31 cellular contexts compared by ENCODE assay signal in genomic region chr1:217052196-217052595, GRCh38.
"Had no signal": no experiment of that assay in that cellular context is flagged by ENCODE, and none has a peak within 500 bp of the region (broad histone marks: within the 10 kb centered on the region; RNA-seq: fewer than 3 reads in every experiment).

No MANE protein-coding gene starts in this region.

- H3K4me3 Mint-ChIP-seq: activated CD4-positive, alpha-beta T cell treated with anti-CD3 and anti-CD28 coated beads for 36 hours; activated CD4-positive, alpha-beta T cell treated with anti-CD3 and anti-CD28 coated beads, Interleukin-2, amount 10 ng/mL, durations not matched to agents 7 days and 5 days; activated CD8-positive, alpha-beta T cell treated with anti-CD3 and anti-CD28 coated beads, Interleukin-2, amount 10 ng/mL, durations not matched to agents 7 days and 5 days; activated naive CD4-positive, alpha-beta T cell treated with anti-CD3 and anti-CD28 coated beads for 36 hours; activated T-cell treated with anti-CD3 and anti-CD28 coated beads, Interleukin-2, amount 50 U/mL, for 24 hours; T-helper 1 cell treated with Interleukin-12 subunit alpha and Interleukin-12 subunit beta and Interleukin-4 antibody, amounts not matched to agents 30 μg/mL and 1 μg/mL, for 36 hours; T-helper 2 cell treated with Interferon-gamma antibody and Interleukin-4, amounts not matched to agents 5 μg/mL and 100 μg/mL, for 36 hours had no signal

- ATAC-seq: activated CD4-positive, alpha-beta T cell treated with anti-CD3 and anti-CD28 coated beads for 36 hours; activated CD8-positive, alpha-beta T cell treated with anti-CD3 and anti-CD28 coated beads, Interleukin-2, amount 10 ng/mL, durations not matched to agents 7 days and 5 days; activated naive CD4-positive, alpha-beta T cell treated with anti-CD3 and anti-CD28 coated beads, Interleukin-2, amount 50 U/mL, for 72 hours; body of pancreas; PC-3 had no signal

- H3K9ac ChIP-seq: SK-N-SH had no signal

- H3K9me3 ChIP-seq: adrenal gland, body of pancreas, breast epithelium, Peyer's patch, SJSA1, SK-N-SH had no signal

- H3K27ac Mint-ChIP-seq: activated CD4-positive, alpha-beta T cell treated with anti-CD3 and anti-CD28 coated beads for 36 hours; activated CD4-positive, alpha-beta T cell treated with anti-CD3 and anti-CD28 coated beads, Interleukin-2, amount 10 ng/mL, durations not matched to agents 7 days and 5 days; activated CD8-positive, alpha-beta T cell treated with anti-CD3 and anti-CD28 coated beads, Interleukin-2, amount 10 ng/mL, durations not matched to agents 7 days and 5 days; activated naive CD4-positive, alpha-beta T cell treated with anti-CD3 and anti-CD28 coated beads for 36 hours; activated naive CD4-positive, alpha-beta T cell treated with anti-CD3 and anti-CD28 coated beads, Interleukin-2, amount 50 U/mL, for 72 hours; activated T-cell treated with anti-CD3 and anti-CD28 coated beads, Interleukin-2, amount 50 U/mL, for 24 hours; activated T-helper 2 cell treated with anti-CD3 and anti-CD28 coated beads, Interferon-gamma antibody, Interleukin-2, Interleukin-4, amounts not matched to agents 10 μg/mL and 5 μg/mL and 100 μg/mL, durations not matched to agents 14 hours and 24 hours and 36 hours; T-helper 1 cell treated with Interleukin-12 subunit alpha and Interleukin-12 subunit beta and Interleukin-4 antibody, amounts not matched to agents 30 μg/mL and 1 μg/mL, for 36 hours; T-helper 2 cell treated with Interferon-gamma antibody and Interleukin-4, amounts not matched to agents 5 μg/mL and 100 μg/mL, for 36 hours had no signal

- H3K27me3 ChIP-seq: adrenal gland, body of pancreas, breast epithelium, Peyer's patch, SJSA1 had no signal

- H3K4me1 ChIP-seq: adrenal gland, body of pancreas, breast epithelium, Peyer's patch, SJSA1 had no signal

- DNase-seq: activated CD4-positive, alpha-beta T cell treated with anti-CD3 and anti-CD28 coated beads for 36 hours; activated CD4-positive, alpha-beta T cell treated with anti-CD3 and anti-CD28 coated beads, Interleukin-2, amount 10 ng/mL, durations not matched to agents 7 days and 5 days; activated CD4-positive, alpha-beta T cell treated with anti-CD3 and anti-CD28 coated beads, Interleukin-2, amount 50 U/mL, for 48 hours; activated CD8-positive, alpha-beta T cell treated with anti-CD3 and anti-CD28 coated beads, Interleukin-2, amount 10 ng/mL, durations not matched to agents 7 days and 5 days; activated gamma-delta T cell treated with Interleukin-2 at 50 U/mL for 16 hours; activated naive CD4-positive, alpha-beta T cell treated with anti-CD3 and anti-CD28 coated beads for 36 hours; activated T-cell treated with anti-CD3 and anti-CD28 coated beads, Interleukin-2, amount 50 U/mL, for 24 hours; adrenal gland; body of pancreas; Kasumi-1; KG1; MM.1S; MV-4-11; NCI-H1092; NCI-H1436 treated with DMSO at 0.1 percent for 48 hours; NCI-H1694 treated with DMSO at 0.1 percent for 48 hours; NCI-H2029; NCI-H345; NCI-H748 treated with DMSO at 0.1 percent for 48 hours; NK-92 treated with Interleukin-12 subunit alpha and Interleukin-12 subunit beta, amount 100 ng/mL, for 24 hours; PC-3; Peyer's patch; RPMI8226; SHP77 treated with DMSO at 0.1 percent for 48 hours; SK-N-SH had no signal

- H3K36me3 ChIP-seq: adrenal gland, breast epithelium, Peyer's patch, SJSA1 had no signal

- H3K4me2 ChIP-seq: SK-N-SH had no signal

- H3K4me3 ChIP-seq: adrenal gland, body of pancreas, breast epithelium, Peyer's patch, SJSA1 had no signal

- H3K9me3 Mint-ChIP-seq: activated CD4-positive, alpha-beta T cell treated with anti-CD3 and anti-CD28 coated beads, Interleukin-2, amount 10 ng/mL, durations not matched to agents 7 days and 5 days; activated T-helper 2 cell treated with anti-CD3 and anti-CD28 coated beads, Interferon-gamma antibody, Interleukin-2, Interleukin-4, amounts not matched to agents 10 μg/mL and 5 μg/mL and 100 μg/mL, durations not matched to agents 14 hours and 24 hours and 36 hours; T-helper 1 cell treated with Interleukin-12 subunit alpha and Interleukin-12 subunit beta and Interleukin-4 antibody, amounts not matched to agents 30 μg/mL and 1 μg/mL, for 36 hours; T-helper 2 cell treated with Interferon-gamma antibody and Interleukin-4, amounts not matched to agents 5 μg/mL and 100 μg/mL, for 36 hours had no signal

- H3K36me3 Mint-ChIP-seq: activated naive CD4-positive, alpha-beta T cell treated with anti-CD3 and anti-CD28 coated beads, Interleukin-2, amount 50 U/mL, for 72 hours had no signal

- H3K27ac ChIP-seq: adrenal gland, body of pancreas, breast epithelium, Peyer's patch, SJSA1 had no signal

- H3K4me1 Mint-ChIP-seq: activated CD4-positive, alpha-beta T cell treated with anti-CD3 and anti-CD28 coated beads for 36 hours; activated CD4-positive, alpha-beta T cell treated with anti-CD3 and anti-CD28 coated beads, Interleukin-2, amount 10 ng/mL, durations not matched to agents 7 days and 5 days had no signal

- H3K27me3 Mint-ChIP-seq: activated CD4-positive, alpha-beta T cell treated with anti-CD3 and anti-CD28 coated beads for 36 hours; activated CD4-positive, alpha-beta T cell treated with anti-CD3 and anti-CD28 coated beads, Interleukin-2, amount 10 ng/mL, durations not matched to agents 7 days and 5 days; activated T-cell treated with anti-CD3 and anti-CD28 coated beads, Interleukin-2, amount 50 U/mL, for 24 hours had no signal
